In the genomic region with DNA sequence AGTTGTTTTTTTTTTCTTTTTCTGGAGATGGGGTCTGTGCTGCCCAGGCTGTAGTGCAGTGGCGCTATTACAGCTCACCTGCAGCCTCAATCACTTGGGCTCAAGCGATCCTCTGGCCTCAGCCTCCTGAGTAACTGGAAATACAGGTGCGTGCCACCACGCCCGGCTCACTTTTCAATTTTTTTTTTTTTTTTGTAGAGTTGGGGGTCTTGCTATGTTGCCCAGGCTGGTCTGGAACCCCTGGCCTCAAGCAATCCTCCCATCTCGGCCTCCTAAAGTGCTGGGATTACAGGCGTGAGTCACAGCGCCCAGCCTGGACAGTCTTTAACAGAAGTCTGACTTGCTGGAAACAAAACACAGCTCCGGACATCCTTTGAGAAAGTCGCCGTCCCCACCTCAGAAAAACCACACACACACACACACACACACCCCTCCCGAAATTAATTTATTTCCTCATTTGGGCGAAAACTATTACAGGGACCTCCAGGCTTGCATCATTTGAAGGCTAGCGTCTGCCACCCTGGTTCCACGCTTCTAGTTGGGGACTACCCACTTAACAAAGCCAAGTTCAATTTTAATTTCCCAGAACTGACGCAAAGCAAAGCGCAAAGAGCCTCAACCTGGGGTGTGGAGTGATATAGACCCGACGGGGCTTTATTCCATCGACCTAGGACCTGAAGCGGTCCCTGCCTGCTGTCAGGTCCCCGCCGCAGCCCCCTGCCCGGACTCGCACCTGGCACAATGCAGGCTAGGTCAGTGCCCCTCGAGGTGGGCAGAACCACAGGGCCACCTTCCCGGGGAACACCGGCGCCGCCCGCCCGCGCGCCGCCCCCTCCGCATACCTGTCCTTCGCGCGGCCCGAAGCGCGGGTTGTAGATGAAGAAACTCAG, we compare ENCODE assay signal across 8 cellular contexts. TPM values are rescaled to one million over a fixed set of nuclear protein-coding genes. Genes with fewer than 3 reads are reported as not detected.
DNase-seq lines count a peak whose midpoint lies in the region; ATAC-seq and TF ChIP-seq lines count a peak whose summit lies in the region.
"Not testable (repeated sequence)": the region's sequence is repeated elsewhere in the genome, so short reads cannot be mapped to it uniquely, and the experiment has no call there.

No MANE protein-coding gene starts in this region.

- TF ChIP-seq EP300 in sigmoid colon (IDR thresholded peaks at IDR 0.05) = not testable (repeated sequence)

- not testable (repeated sequence) for H3K27me3 ChIP-seq in mammary epithelial cell (ENCODE audit: insufficient read depth, low read length); iPS-20b (ENCODE audit: insufficient read depth, low read length); sigmoid colon

- H3K4me3 Mint-ChIP-seq in HFFc6 (peak overlapping the region; percentile 74), T-helper 17 cell (peak overlapping the region; percentile 69)

- H3K36me3 ChIP-seq in mammary epithelial cell (ENCODE audit: insufficient read depth, low read length) = not testable (repeated sequence)
- H3K36me3 ChIP-seq in iPS-20b (ENCODE audit: insufficient read depth, low read depth, low read length) (peaks cover 23% of the 10 kb centered on the region; the same call in 1 of the 2 replicates), sigmoid colon (peaks cover 0 to 17% (median 4%) of the 10 kb centered on the region in 4 donors)

- not testable (repeated sequence) for H3K9ac ChIP-seq in mammary epithelial cell (ENCODE audit: insufficient read depth, low read length); iPS-20b (ENCODE audit: low read depth, low read length)

- CTCF ChIA-PET in mammary epithelial cell (lab: Charles Lee; ENCODE audit: low non-redundant PET) = not testable (repeated sequence)

- intact Hi-C loops in mammary epithelial cell (cut with micrococcal nuclease); sigmoid colon (cut with DNase I): not testable (repeated sequence)

- not testable (repeated sequence) for BruUV-seq in mammary epithelial cell (replicated peaks; lab: Mats Ljungman, UMichigan)

- H3K9me3 ChIP-seq in T-helper 17 cell (ENCODE audit: control insufficient read depth, low read length, poor library complexity, severe bottlenecking); mammary epithelial cell (replicated peaks; ENCODE audit: insufficient read depth, low read length); iPS-20b (ENCODE audit: insufficient read depth, low read depth, low read length); sigmoid colon: not testable (repeated sequence)

- H3K27me3 Mint-ChIP-seq in HFFc6 (ENCODE audit: insufficient read depth); T-helper 17 cell: not testable (repeated sequence)

- not testable (repeated sequence) for TF ChIP-seq CTCF in AG10803 (conservative IDR thresholded peaks at IDR 0.05; ENCODE audit: low read length); HFFc6 (IDR thresholded peaks at IDR 0.05); mammary epithelial cell (conservative IDR thresholded peaks at IDR 0.05 in 1 of 2, IDR thresholded peaks at IDR 0.05 in 1 of 2; ENCODE audit: extremely low read depth in 1 of 2, insufficient read depth in 1 of 2, low read depth in 1 of 2, low read length in 2 of 2); sigmoid colon (IDR thresholded peaks at IDR 0.05)

- TF ChIP-seq POLR2A in sigmoid colon (IDR thresholded peaks at IDR 0.05) = not testable (repeated sequence)

- in situ Hi-C loops in mammary epithelial cell (cut with MboI; ENCODE audit: low sequenced_read_pairs in 2 of 2) = loop anchor here in 1 of 2 donors (25.0 kb wide), 1 partner anchor 88 kb away; no protein-coding TSS in a partner anchor

- peak overlapping the region; percentile 28 for H3K4me2 ChIP-seq in mammary epithelial cell (ENCODE audit: insufficient read depth, low read depth, low read length)

- H4K20me1 ChIP-seq in mammary epithelial cell (ENCODE audit: insufficient read depth, low read length) = not testable (repeated sequence)

- H3K36me3 Mint-ChIP-seq in HFFc6 (ENCODE audit: low read depth); T-helper 17 cell (ENCODE audit: low read depth): not testable (repeated sequence)

- H3K27ac Mint-ChIP-seq in HFFc6 = not testable (repeated sequence)
- peak overlapping the region; percentile 79 for H3K27ac Mint-ChIP-seq in T-helper 17 cell

- not testable (repeated sequence) for H2AFZ ChIP-seq in mammary epithelial cell (ENCODE audit: low read depth, low read length)

- not testable (repeated sequence) for H3K27ac ChIP-seq in mammary epithelial cell (ENCODE audit: insufficient read depth, low read depth, low read length); iPS-20b (ENCODE audit: low read length)
- H3K27ac ChIP-seq in sigmoid colon = peak overlapping the region in 2 of 4 donors; percentile 70 to 75

- not testable (repeated sequence) for H3K79me2 ChIP-seq in mammary epithelial cell (ENCODE audit: insufficient read depth, low read length)

- peak; percentile 53 for ATAC-seq in GM19023 (IDR thresholded peaks at IDR 0.05; ENCODE audit: unreplicated experiment)
- ATAC-seq in HG03457 (IDR thresholded peaks at IDR 0.05; ENCODE audit: unreplicated experiment) = peak; percentile 38
- ATAC-seq in T-helper 17 cell = peak; percentile 70

- H3K9me3 Mint-ChIP-seq in HFFc6 = not testable (repeated sequence)

- DNase-seq in AG10803 (ENCODE audit: low read depth); HFFc6; T-helper 17 cell; mammary epithelial cell; sigmoid colon: not testable (repeated sequence)

- H3K4me1 ChIP-seq in mammary epithelial cell (ENCODE audit: insufficient read depth, low read length); iPS-20b (ENCODE audit: insufficient read depth, low read length); sigmoid colon: not testable (repeated sequence)

- dilution Hi-C loops in mammary epithelial cell (cut with HindIII; ENCODE audit: low sequenced_read_pairs) = not testable (repeated sequence)

- peak overlapping the region; percentile 53 for H3K4me3 ChIP-seq in AG10803 (ENCODE audit: low read length)
- H3K4me3 ChIP-seq in mammary epithelial cell (replicated peaks in 1 of 3; ENCODE audit: insufficient read depth in 1 of 3, low read depth in 2 of 3, low read length in 3 of 3) = peak overlapping the region in 2 of 3 experiments; percentile 30 to 41
- H3K4me3 ChIP-seq in iPS-20b (ENCODE audit: low read length) = peak overlapping the region; percentile 57; the same call in 1 of the 2 replicates
- H3K4me3 ChIP-seq in sigmoid colon = peak overlapping the region in 3 of 4 donors; percentile 52 to 66 (median 58)

- not testable (repeated sequence) for H3K4me1 Mint-ChIP-seq in HFFc6 (ENCODE audit: low read depth); T-helper 17 cell

- WGBS in mammary epithelial cell (ENCODE audit: low coverage, missing lambda C conversion rate) = 0% methylated on average over 3 of the region's 42 CpGs
- WGBS in sigmoid colon, 2 donors = 25 to 32% methylated on average over 10 of the region's 42 CpGs

RNA-seq across cellular contexts. Expression of a gene that starts 0.6 kb away (rescaled TPM):
- 10 to 100 TPM; 30.6 to 40.7 (median 37.7) TPM for total RNA-seq in HFFc6 (2021; fragmentation: NEBNext Ultra II Directional; extraction: Animal tissue kit (Norgen Biotek cat#: 25700))
- 10 to 100 TPM; 61.5 to 70.8 TPM for total RNA-seq in T-helper 17 cell
- total RNA-seq in mammary epithelial cell = 10 to 100 TPM; 37.3 to 42.5 TPM
- polyA plus RNA-seq in mammary epithelial cell = 9.5 TPM
- 4.8 TPM for polyA minus RNA-seq in mammary epithelial cell
- 10 to 100 TPM; 48.9 to 91.8 (median 57.7) TPM for total RNA-seq in sigmoid colon
- polyA plus RNA-seq in sigmoid colon = 10 to 100 TPM; 32.6 to 46.8 (median 35.8) TPM
